Comparison of ENCODE assay signal across 34 cellular contexts in genomic region chr2:125867908-125868307, GRCh38.
"Had no signal": no experiment of that assay in that cellular context is flagged by ENCODE, and none has a peak within 500 bp of the region (broad histone marks: within the 10 kb centered on the region; RNA-seq: fewer than 3 reads in every experiment).

No MANE protein-coding gene starts in this region.

- H3K4me3 ChIP-seq: MG63 had no signal

- DNase-seq: Karpas-422, Kasumi-1, MG63, MM.1S, MV-4-11, NCI-H1048, NCI-H1092, NCI-H1092 treated with DMSO at 0.1 percent for 48 hours, NCI-H1105, NCI-H1105 treated with DMSO at 0.1 percent for 48 hours, NCI-H1417, NCI-H1417 treated with DMSO at 0.1 percent for 48 hours, NCI-H1436, NCI-H1436 treated with DMSO at 0.1 percent for 48 hours, NCI-H146, NCI-H1694, NCI-H1694 treated with DMSO at 0.1 percent for 48 hours, NCI-H187, NCI-H187 treated with DMSO at 0.1 percent for 48 hours, NCI-H1930, NCI-H2029, NCI-H2029 treated with DMSO at 0.1 percent for 48 hours, NCI-H2081, NCI-H2081 treated with DMSO at 0.1 percent for 48 hours, NCI-H2107, NCI-H2171, NCI-H2171 treated with DMSO at 0.1 percent for 48 hours, NCI-H2227 treated with DMSO at 0.1 percent for 48 hours, NCI-H226, NCI-H345, NCI-H446, NCI-H446 treated with DMSO at 0.1 percent for 48 hours, NCI-H510A, NCI-H510A treated with DMSO at 0.1 percent for 48 hours had no signal

- H3K9me3 ChIP-seq: MG63 had no signal

- H3K36me3 ChIP-seq: MG63 had no signal

- H3K27me3 ChIP-seq: MG63 had no signal
